8 cellular contexts compared by ENCODE assay signal in genomic region chr3:63912768-63913588, GRCh38. TPM values are rescaled to one million over a fixed set of nuclear protein-coding genes. Genes with fewer than 3 reads are reported as not detected.
DNase-seq lines count a peak whose midpoint lies in the region; ATAC-seq and TF ChIP-seq lines count a peak whose summit lies in the region.

No MANE protein-coding gene starts in this region.

- peak overlapping the region; percentile 61 for H3K9ac ChIP-seq in rectal smooth muscle tissue (ENCODE audit: low read length)

- in situ Hi-C loops in G401 (cut with HindIII; ENCODE audit: low sequenced_read_pairs), result no loop called here

- H3K36me3 Mint-ChIP-seq in activated naive CD8-positive, alpha-beta T cell, result peaks cover 16% of the 10 kb centered on the region

- H3K27ac ChIP-seq in RWPE2 (ENCODE audit: poor library complexity, severe bottlenecking), result peak overlapping the region; percentile 78
- H3K27ac ChIP-seq in rectal smooth muscle tissue (ENCODE audit: low read depth, low read length), result peak overlapping the region; percentile 96

- no peak for TF ChIP-seq CTCF in RWPE2 (IDR thresholded peaks at IDR 0.05; ENCODE audit: poor library complexity, severe bottlenecking)

- peaks cover 49% of the 10 kb centered on the region for H3K4me1 Mint-ChIP-seq in activated naive CD8-positive, alpha-beta T cell (ENCODE audit: low read depth)

- peak; percentile 56 for DNase-seq in G401 (ENCODE audit: low spot score)
- DNase-seq in RWPE2 (ENCODE audit: low spot score), result peak; percentile 69
- peak; percentile 67 for DNase-seq in left cardiac atrium
- DNase-seq in dedifferentiated amniotic fluid mesenchymal stem cell (ENCODE audit: extremely low spot score), result no peak

- H3K27me3 ChIP-seq in RWPE2 (ENCODE audit: insufficient read depth, poor library complexity, severe bottlenecking), result no peaks in the 10 kb centered on the region
- H3K27me3 ChIP-seq in rectal smooth muscle tissue (ENCODE audit: control insufficient read depth, insufficient read depth, low read length), result no peaks in the 10 kb centered on the region

- H3K27me3 Mint-ChIP-seq in activated naive CD8-positive, alpha-beta T cell, result no peaks in the 10 kb centered on the region

- no peaks in the 10 kb centered on the region for H3K9me3 ChIP-seq in RWPE2 (ENCODE audit: severe bottlenecking)

- H3K4me1 ChIP-seq in RWPE2 (ENCODE audit: insufficient read depth, poor library complexity, severe bottlenecking), result peaks cover 17% of the 10 kb centered on the region
- peaks cover 6% of the 10 kb centered on the region for H3K4me1 ChIP-seq in rectal smooth muscle tissue (ENCODE audit: control insufficient read depth, insufficient read depth, low read length)

- H3K36me3 ChIP-seq in RWPE2 (ENCODE audit: low read depth), result peaks cover 37% of the 10 kb centered on the region
- H3K36me3 ChIP-seq in rectal smooth muscle tissue (ENCODE audit: control insufficient read depth, insufficient read depth, low read length), result peaks cover 5% of the 10 kb centered on the region

- intact Hi-C loops in left cardiac atrium (cut with DNase I), result no loop called here

- peak overlapping the region; percentile 89 for H3K27ac Mint-ChIP-seq in activated naive CD8-positive, alpha-beta T cell

- H3K9me3 Mint-ChIP-seq in activated naive CD8-positive, alpha-beta T cell (ENCODE audit: low read depth), result no peaks in the 10 kb centered on the region

- peak; percentile 20 for ATAC-seq in HG02678 (IDR thresholded peaks at IDR 0.05; ENCODE audit: unreplicated experiment)
- ATAC-seq in RWPE2 (ENCODE audit: low read depth), result peak; percentile 59
- peak in 1 of 2 donors; percentile 54 for ATAC-seq in left cardiac atrium
- ATAC-seq in GM21367 (IDR thresholded peaks at IDR 0.05; ENCODE audit: unreplicated experiment), result no peak

- peak overlapping the region; percentile 92 for H3K4me3 Mint-ChIP-seq in activated naive CD8-positive, alpha-beta T cell

- H3K4me3 ChIP-seq in RWPE2 (ENCODE audit: severe bottlenecking) (peak overlapping the region; percentile 85), rectal smooth muscle tissue (ENCODE audit: low read length) (peak overlapping the region; percentile 81)

RNA-seq across cellular contexts. Expression of gene SCAANT1, which starts 0.8 kb away (rescaled TPM):
- not detected in 2 replicates for total RNA-seq in G401 (2014; rRNA removed; shearing (Covaris generic))
- total RNA-seq in left cardiac atrium, result not detected

RNA-seq across cellular contexts. Expression of gene ATXN7, which starts 49.3 kb away (rescaled TPM):
- 5.0 and 5.8 TPM in 2 replicates for total RNA-seq in G401 (2014; rRNA removed; shearing (Covaris generic))
- total RNA-seq in left cardiac atrium, result 10 to 100 TPM; 13.0 to 22.2 TPM

RNA-seq across cellular contexts. Expression of gene THOC7, which starts 49.4 kb away (rescaled TPM):
- total RNA-seq in G401 (2014; rRNA removed; shearing (Covaris generic)), result 76.3 and 127 TPM in 2 replicates
- 10 to 100 TPM; 65.9 to 72.0 TPM for total RNA-seq in left cardiac atrium
